8 cellular contexts compared by ENCODE assay signal in genomic region chr20:17895641-17896246, GRCh38.
A peak's percentile ranks its signal among the peaks of the same experiment; 100 is the strongest.
DNase-seq lines count a peak whose midpoint lies in the region; ATAC-seq and FAIRE-seq lines count a peak whose summit lies in the region.

No MANE protein-coding gene starts in this region.

- no peak overlapping the region for H3K4me3 ChIP-seq in effector memory CD4-positive, alpha-beta T cell (ENCODE audit: insufficient read depth, low read depth, low read length, poor library complexity, severe bottlenecking)

- no peaks in the 10 kb centered on the region for H3K36me3 ChIP-seq in effector memory CD4-positive, alpha-beta T cell (ENCODE audit: control insufficient read depth, insufficient read depth, low read length)

- H3K27ac ChIP-seq in effector memory CD4-positive, alpha-beta T cell (ENCODE audit: insufficient read depth, low read length, poor library complexity, severe bottlenecking), result no peak overlapping the region

- no peak for FAIRE-seq in HTR-8/SVneo (lab: Jason Lieb, UNC)

- no peaks in the 10 kb centered on the region for H3K4me1 ChIP-seq in effector memory CD4-positive, alpha-beta T cell (ENCODE audit: control insufficient read depth, insufficient read depth, low read length, poor library complexity, severe bottlenecking)

- DNase-seq in CD1c-positive myeloid dendritic cell (ENCODE audit: extremely low spot score), result peak; percentile 93
- peak; percentile 52 for DNase-seq in activated T-cell treated with anti-CD3 and anti-CD28 coated beads for 24 hours (ENCODE audit: low read depth)
- DNase-seq in head of caudate nucleus, result peak in 41 of 42 donors; percentile 38 to 83 (median 62)
- DNase-seq in putamen (ENCODE audit: low spot score), result peak; percentile 30
- DNase-seq in HTR-8/SVneo (ENCODE audit: insufficient read length, low spot score), result no peak
- no peak for DNase-seq in effector memory CD4-positive, alpha-beta T cell
- no peak for DNase-seq in germinal center (ENCODE audit: low spot score)

- peak; percentile 58 for ATAC-seq in HG02678 (IDR thresholded peaks at IDR 0.05; ENCODE audit: unreplicated experiment)

- intact Hi-C loops in head of caudate nucleus (cut with DNase I), result loop anchor here (10.0 kb wide), 2 partner anchors 211 to 361 kb away; partner anchors contain the start of genes BFSP1 and RRBP1

- no peaks in the 10 kb centered on the region for H3K9me3 ChIP-seq in effector memory CD4-positive, alpha-beta T cell (ENCODE audit: control insufficient read depth, low read length)

- H3K27me3 ChIP-seq in effector memory CD4-positive, alpha-beta T cell (replicated peaks; ENCODE audit: control insufficient read depth, insufficient read depth, low read length, poor library complexity, severe bottlenecking), result no peaks in the 10 kb centered on the region

Comparison
In these comparisons a context has a peak if more than half of its experiments do, and no peak if none do; other contexts are left out.
1. DNase-seq: peak in CD1c-positive myeloid dendritic cell (single experiment), activated T-cell treated with anti-CD3 and anti-CD28 coated beads for 24 hours (single experiment), head of caudate nucleus (41 of 42) and putamen (single experiment); none in HTR-8/SVneo (single experiment), effector memory CD4-positive, alpha-beta T cell (0 of 3) and germinal center (single experiment).